Comparison of ENCODE assay signal across 19 cellular contexts in the genomic region with DNA sequence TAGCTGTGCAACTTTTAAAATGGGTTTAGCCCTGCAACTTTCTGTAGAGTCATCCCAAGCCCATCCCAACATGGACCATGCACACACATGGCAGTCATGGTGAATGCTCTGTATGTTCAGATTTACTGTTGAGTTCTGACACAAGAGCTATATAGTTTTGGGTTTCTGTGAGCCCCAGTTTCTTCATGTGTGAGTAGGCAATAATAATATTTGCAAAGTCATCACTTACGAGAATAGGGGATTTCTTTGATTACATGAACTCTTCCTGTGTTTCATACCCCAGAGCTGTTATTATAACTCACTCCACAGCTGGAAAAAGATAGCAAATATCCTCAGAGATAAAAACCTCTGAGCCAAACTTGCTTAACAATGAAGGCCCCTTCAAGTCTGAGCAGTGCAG.
"Had no signal": no experiment of that assay in that cellular context is flagged by ENCODE, and none has a peak within 500 bp of the region (broad histone marks: within the 10 kb centered on the region; RNA-seq: fewer than 3 reads in every experiment).

No MANE protein-coding gene starts in this region.

- FAIRE-seq: frontal cortex had no signal

- H3K36me3 ChIP-seq: colonic mucosa, heart left ventricle, left ventricle myocardium inferior, lower lobe of right lung, sigmoid colon had no signal

- DNase-seq: colonic mucosa; dermis blood vessel endothelial cell; erythroblast; heart left ventricle; islet precursor cell; left cardiac atrium; left ventricle myocardium inferior; lower lobe of right lung; mesenchymal stem cell; naive B cell; nephron progenitor cell; psoas muscle; retina; sigmoid colon; stimulated activated CD4-positive, alpha-beta T cell treated with anti-CD3 and anti-CD28 coated beads, Interleukin-12 subunit alpha, Interleukin-12 subunit beta, amount 100 ng/mL, for 4 hours; stimulated activated naive CD4-positive, alpha-beta T cell treated with Interleukin-2 at 50 U/mL for 16 hours; trophoblast cell had no signal

- ATAC-seq: lower lobe of right lung, psoas muscle had no signal

- H3K9me3 ChIP-seq: colonic mucosa, lower lobe of right lung, psoas muscle, sigmoid colon had no signal

- H3K4me1 ChIP-seq: colonic mucosa, heart left ventricle, left ventricle myocardium inferior, lower lobe of right lung, psoas muscle, sigmoid colon had no signal

- H3K27me3 ChIP-seq: colonic mucosa, heart left ventricle, sigmoid colon had no signal

- H3K4me3 ChIP-seq: colonic mucosa, heart left ventricle, left ventricle myocardium inferior, lower lobe of right lung, psoas muscle, sigmoid colon, skin epidermis had no signal

- H3K27ac ChIP-seq: colonic mucosa, heart left ventricle, left ventricle myocardium inferior, lower lobe of right lung, psoas muscle, sigmoid colon had no signal
